Comparison of ENCODE assay signal across 1 cellular context in genomic region chr1:169779150-169779549, GRCh38.
TF ChIP-seq lines count a peak whose summit lies in the region.

No MANE protein-coding gene starts in this region.

TF ChIP-seq in A549, 52 proteins besides CTCF, POLR2A, EP300 and RAD21:
- TF ChIP-seq NR3C1 (IDR thresholded peaks at IDR 0.05) (no peak), GATA3 (IDR thresholded peaks at IDR 0.05; ENCODE audit: borderline replicate concordance) (peak; percentile 33; the same call in 1 of the 2 replicates), RARB (CRISPR knock-in tag; IDR thresholded peaks at IDR 0.05) (no peak)
